Comparison of ENCODE assay signal across 21 cellular contexts in the genomic region with DNA sequence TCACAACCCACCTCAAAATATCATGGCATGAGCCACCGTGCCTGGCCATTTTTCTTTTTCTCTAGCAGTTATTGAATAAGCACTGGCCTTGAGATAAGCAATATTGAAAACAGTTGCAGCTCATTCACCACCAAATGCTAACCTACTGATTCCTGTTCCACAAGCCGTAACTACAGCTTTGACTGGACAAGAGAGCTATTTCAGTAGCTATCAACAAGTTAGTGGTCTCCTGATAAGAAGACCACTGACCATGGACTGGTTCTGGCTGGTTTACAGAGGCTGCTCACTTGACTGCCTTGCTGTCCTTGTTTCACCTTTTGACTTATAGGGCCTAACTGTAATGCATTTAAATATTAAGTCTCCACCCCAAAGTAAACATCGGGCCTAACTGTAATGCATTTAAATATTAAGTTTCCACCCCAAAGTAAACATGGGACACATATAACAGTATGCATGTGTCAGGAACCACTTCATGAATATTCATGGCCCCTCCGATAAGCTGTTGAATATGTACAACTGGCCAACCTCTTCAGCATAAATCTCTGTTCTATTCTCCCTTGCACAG.
"Had no signal": no experiment of that assay in that cellular context is flagged by ENCODE, and none has a peak within 500 bp of the region (broad histone marks: within the 10 kb centered on the region; RNA-seq: fewer than 3 reads in every experiment).

No MANE protein-coding gene starts in this region.

- DNase-seq: Karpas-422, KG1, MG63, NCI-H1092 treated with DMSO at 0.1 percent for 48 hours, NCI-H1436, NCI-H187, NCI-H2029, NCI-H2081 treated with DMSO at 0.1 percent for 48 hours, NCI-H2171, NCI-H226, NCI-H446 treated with DMSO at 0.1 percent for 48 hours, NCI-H510A treated with DMSO at 0.1 percent for 48 hours, NCI-H69, NCI-H774, PC-3, SHP77, SK-N-SH, SW 1271, T-cell had no signal

- H3K27me3 ChIP-seq: MG63 had no signal

- H3K4me3 ChIP-seq: MG63 had no signal

- H3K27ac ChIP-seq: RWPE1 had no signal

- H3K9ac ChIP-seq: SK-N-SH had no signal

- H3K9me3 ChIP-seq: MG63, SK-N-SH had no signal

- ATAC-seq: Panc1, PC-3, T-cell had no signal

- H3K4me2 ChIP-seq: SK-N-SH had no signal

- H3K36me3 ChIP-seq: MG63 had no signal
